In genomic region chr6:4635666-4636065, GRCh38 we compare ENCODE assay signal across 25 cellular contexts.
"Had no signal": no experiment of that assay in that cellular context is flagged by ENCODE, and none has a peak within 500 bp of the region (broad histone marks: within the 10 kb centered on the region; RNA-seq: fewer than 3 reads in every experiment).

No MANE protein-coding gene starts in this region.

- H3K4me1 ChIP-seq: pancreas, prostate gland, sigmoid colon, testis, transverse colon had no signal

- H3K27ac ChIP-seq: pancreas, prostate gland, sigmoid colon, testis, transverse colon had no signal

- FAIRE-seq: colon, pancreas had no signal

- H3K4me3 ChIP-seq: gastrocnemius medialis, pancreas, prostate gland, sigmoid colon, testis, transverse colon had no signal

- ATAC-seq: activated CD4-positive, alpha-beta T cell treated with anti-CD3 and anti-CD28 coated beads for 36 hours; activated CD8-positive, alpha-beta memory T cell treated with anti-CD3 and anti-CD28 coated beads, Interleukin-2, amount 10 ng/mL, durations not matched to agents 7 days and 5 days; activated CD8-positive, alpha-beta T cell treated with anti-CD3 and anti-CD28 coated beads, Interleukin-2, amount 10 ng/mL, durations not matched to agents 7 days and 5 days; activated naive CD8-positive, alpha-beta T cell treated with anti-CD3 and anti-CD28 coated beads, Interleukin-2, amount 50 U/mL, for 24 hours; left ventricle myocardium superior; pancreas; stimulated activated naive B cell treated with anti-CD40 and anti-IgM and Interleukin-4, amounts not matched to agents 10 μg/mL and 1 μg/mL and 100 μg/mL, for 72 hours had no signal

- DNase-seq: activated CD4-positive, alpha-beta T cell treated with anti-CD3 and anti-CD28 coated beads for 36 hours; activated CD4-positive, CD25-positive, alpha-beta regulatory T cell; activated CD8-positive, alpha-beta memory T cell treated with anti-CD3 and anti-CD28 coated beads, Interleukin-2, amount 10 ng/mL, durations not matched to agents 7 days and 5 days; activated CD8-positive, alpha-beta T cell treated with anti-CD3 and anti-CD28 coated beads, Interleukin-2, amount 10 ng/mL, durations not matched to agents 7 days and 5 days; activated naive CD8-positive, alpha-beta T cell treated with anti-CD3 and anti-CD28 coated beads, Interleukin-2, amount 50 U/mL, for 24 hours; activated T-cell treated with anti-CD3 and anti-CD28 coated beads, Interleukin-2, amount 50 U/mL, for 48 hours; amygdala; effector memory CD4-positive, alpha-beta T cell; erythroblast; gastrocnemius medialis; glutamatergic neuron; islet precursor cell; left ventricle myocardium superior; nephron progenitor cell; pancreas; retina; sigmoid colon; stimulated activated CD4-positive, alpha-beta T cell treated with anti-CD3 and anti-CD28 coated beads, Interleukin-15, amount 100 ng/mL, for 24 hours; stimulated activated CD4-positive, alpha-beta T cell treated with anti-CD3 and anti-CD28 coated beads, Interleukin-2, amount 100 ng/mL, for 24 hours; stimulated activated naive B cell treated with anti-CD40 and anti-IgM and Interleukin-4, amounts not matched to agents 10 μg/mL and 1 μg/mL and 100 μg/mL, for 72 hours; T-helper 1 cell; testis; transverse colon had no signal

- H3K27me3 ChIP-seq: gastrocnemius medialis, pancreas, sigmoid colon, testis, transverse colon had no signal

- H3K36me3 ChIP-seq: gastrocnemius medialis, pancreas, prostate gland, sigmoid colon, transverse colon had no signal

- H3K9me3 ChIP-seq: pancreas, prostate gland, testis had no signal
